8 cellular contexts compared by ENCODE assay signal in the genomic region with DNA sequence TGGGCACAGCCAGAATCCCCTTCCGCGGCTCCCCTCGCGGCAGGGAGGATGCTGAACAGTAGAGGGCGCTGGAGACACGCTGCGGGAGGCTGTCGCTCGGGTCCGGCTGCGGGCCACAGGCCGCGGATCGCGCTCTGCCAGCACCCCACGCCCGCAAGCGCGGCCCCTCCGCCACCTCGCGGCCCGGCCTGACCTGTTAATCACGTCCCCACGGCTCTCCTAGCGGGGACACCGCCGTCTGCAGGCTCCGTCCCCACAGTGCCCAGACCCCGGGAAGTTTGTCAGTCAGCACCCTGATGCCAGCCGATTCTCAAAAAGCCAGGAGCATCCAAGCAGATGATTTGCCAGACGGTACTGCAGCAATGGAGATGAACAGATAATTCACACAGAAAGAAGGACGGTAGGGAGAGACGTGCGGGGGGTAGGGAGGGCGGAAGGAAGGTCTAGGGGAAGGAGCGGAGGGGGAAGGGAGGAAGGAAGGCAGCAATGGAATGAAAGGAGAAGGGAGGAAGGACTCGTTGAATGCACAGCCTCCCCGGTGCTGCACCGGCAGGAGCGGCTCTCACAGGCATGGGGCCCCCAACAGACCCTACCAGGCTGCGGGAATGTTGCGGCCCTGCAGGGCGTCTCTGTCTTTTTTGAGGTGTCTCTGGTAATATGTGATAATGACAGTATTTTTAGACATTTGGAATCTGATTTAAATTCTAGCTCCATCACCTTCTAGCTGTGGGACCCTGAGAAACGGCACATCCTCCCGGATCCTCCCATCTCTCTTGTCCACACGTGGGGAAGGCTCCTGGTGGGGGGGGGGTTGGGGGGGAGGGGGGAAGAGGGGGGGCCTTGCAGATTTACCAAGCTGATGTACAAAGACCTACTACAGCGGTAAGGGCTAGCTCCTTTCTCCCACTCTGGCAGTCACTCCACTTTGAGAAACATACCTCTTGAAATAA. TPM values are rescaled to one million over a fixed set of nuclear protein-coding genes. Genes with fewer than 3 reads are reported as not detected.
DNase-seq lines count a peak whose midpoint lies in the region; ATAC-seq and TF ChIP-seq lines count a peak whose summit lies in the region.
"Not testable (repeated sequence)": the region's sequence is repeated elsewhere in the genome, so short reads cannot be mapped to it uniquely, and the experiment has no call there.

No MANE protein-coding gene starts in this region.

- POLR2A ChIA-PET in activated CD4-positive, alpha-beta memory T cell treated with anti-CD3 and anti-CD28 coated beads, Interleukin-2, amount 10 ng/mL, durations not matched to agents 7 days and 5 days (lab: Charles Lee): not testable (repeated sequence)

- H3K27ac Mint-ChIP-seq in activated CD4-positive, alpha-beta memory T cell treated with anti-CD3 and anti-CD28 coated beads, Interleukin-2, amount 10 ng/mL, durations not matched to agents 7 days and 5 days; central memory CD8-positive, alpha-beta T cell (ENCODE audit: low read depth): not testable (repeated sequence)

- not testable (repeated sequence) for TF ChIP-seq POLR2A in GM18505 (IDR thresholded peaks at IDR 0.05; ENCODE audit: borderline replicate concordance, extremely low read depth, insufficient read depth, insufficient read length); ovary (IDR thresholded peaks at IDR 0.05)

- H3K9me3 ChIP-seq in iPS DF 6.9 (ENCODE audit: control insufficient read depth, insufficient read depth, low read length); ovary; upper lobe of right lung: not testable (repeated sequence)

- no CpG with 5 or more reads among the region's 48 CpGs for WGBS in iPS DF 6.9 (ENCODE audit: insufficient coverage, insufficient read length)
- WGBS in ovary, 3 donors: 0 to 1% (median 0%) methylated on average over 12 to 28 of the region's 48 CpGs

- H3K27me3 ChIP-seq in iPS DF 6.9 (ENCODE audit: control insufficient read depth, insufficient read depth, low read length); ovary; upper lobe of right lung: not testable (repeated sequence)

- H3K9me3 Mint-ChIP-seq in activated CD4-positive, alpha-beta memory T cell treated with anti-CD3 and anti-CD28 coated beads, Interleukin-2, amount 10 ng/mL, durations not matched to agents 7 days and 5 days; central memory CD8-positive, alpha-beta T cell: not testable (repeated sequence)

- H3K4me1 Mint-ChIP-seq in activated CD4-positive, alpha-beta memory T cell treated with anti-CD3 and anti-CD28 coated beads, Interleukin-2, amount 10 ng/mL, durations not matched to agents 7 days and 5 days; central memory CD8-positive, alpha-beta T cell: not testable (repeated sequence)

- ATAC-seq in GM18505 (IDR thresholded peaks at IDR 0.05; ENCODE audit: unreplicated experiment): peak; percentile 81
- ATAC-seq in HG03565 (IDR thresholded peaks at IDR 0.05; ENCODE audit: unreplicated experiment): peak; percentile 55
- ATAC-seq in central memory CD8-positive, alpha-beta T cell (replicated peaks; ENCODE audit: extremely low read depth, poor library complexity, severe bottlenecking): peak; percentile 83
- ATAC-seq in upper lobe of right lung: peak; percentile 97

- intact Hi-C loops in ovary (cut with DNase I); upper lobe of right lung (cut with DNase I): not testable (repeated sequence)

- H3K36me3 ChIP-seq in iPS DF 6.9 (ENCODE audit: control insufficient read depth, insufficient read depth, low read length); ovary; upper lobe of right lung: not testable (repeated sequence)

- CTCF ChIA-PET in activated CD4-positive, alpha-beta memory T cell treated with anti-CD3 and anti-CD28 coated beads, Interleukin-2, amount 10 ng/mL, durations not matched to agents 7 days and 5 days (lab: Charles Lee): not testable (repeated sequence)

- not testable (repeated sequence) for TF ChIP-seq CTCF in ovary (IDR thresholded peaks at IDR 0.05); upper lobe of right lung (IDR thresholded peaks at IDR 0.05)

- not testable (repeated sequence) for H3K36me3 Mint-ChIP-seq in activated CD4-positive, alpha-beta memory T cell treated with anti-CD3 and anti-CD28 coated beads, Interleukin-2, amount 10 ng/mL, durations not matched to agents 7 days and 5 days (ENCODE audit: low read depth); central memory CD8-positive, alpha-beta T cell (ENCODE audit: insufficient read depth)

- DNase-seq in HCEC 1CT (peak; percentile 3), ovary (peak; percentile 13 to 60 (median 41)), upper lobe of right lung (peak; percentile 82)
- peak; percentile 33 for DNase-seq in activated CD4-positive, alpha-beta memory T cell treated with anti-CD3 and anti-CD28 coated beads, Interleukin-2, amount 10 ng/mL, durations not matched to agents 7 days and 5 days
- peak; percentile 21 to 31 for DNase-seq in central memory CD8-positive, alpha-beta T cell (ENCODE audit: low spot score in 2 of 2)
- not testable (repeated sequence) for DNase-seq in iPS DF 6.9 (ENCODE audit: low read depth, low spot score)

- H3K4me3 ChIP-seq in iPS DF 6.9 (ENCODE audit: low read length): peak overlapping the region; percentile 33; the same call in 1 of the 2 replicates
- peak overlapping the region; percentile 28 for H3K4me3 ChIP-seq in ovary
- peak overlapping the region; percentile 34 for H3K4me3 ChIP-seq in upper lobe of right lung

- not testable (repeated sequence) for H3K27ac ChIP-seq in iPS DF 6.9 (ENCODE audit: low read length); ovary; upper lobe of right lung

- not testable (repeated sequence) for TF ChIP-seq EP300 in ovary (IDR thresholded peaks at IDR 0.05)

- H3K27me3 Mint-ChIP-seq in activated CD4-positive, alpha-beta memory T cell treated with anti-CD3 and anti-CD28 coated beads, Interleukin-2, amount 10 ng/mL, durations not matched to agents 7 days and 5 days; central memory CD8-positive, alpha-beta T cell: not testable (repeated sequence)

- H3K4me1 ChIP-seq in iPS DF 6.9 (ENCODE audit: control insufficient read depth, insufficient read depth, low read length); ovary (ENCODE audit: insufficient read depth); upper lobe of right lung: not testable (repeated sequence)

- H3K4me3 Mint-ChIP-seq in activated CD4-positive, alpha-beta memory T cell treated with anti-CD3 and anti-CD28 coated beads, Interleukin-2, amount 10 ng/mL, durations not matched to agents 7 days and 5 days: peak overlapping the region; percentile 16
- peak overlapping the region; percentile 40 for H3K4me3 Mint-ChIP-seq in central memory CD8-positive, alpha-beta T cell

RNA-seq across cellular contexts. Expression of gene SYT15B, which starts 19.5 kb away (rescaled TPM):
- total RNA-seq in activated CD4-positive, alpha-beta memory T cell treated with anti-CD3 and anti-CD28 coated beads, Interleukin-2, amount 10 ng/mL, durations not matched to agents 7 days and 5 days: under 1 TPM in 1 of 2 experiments, not detected in 1; 0.20 TPM
- total RNA-seq in ovary: 1 to 10 TPM in 5 of 7 donors, under 1 TPM in 2; 0.33 to 3.8 (median 1.4) TPM
- polyA plus RNA-seq in ovary: 1 to 10 TPM in 1 of 2 donors, under 1 TPM in 1; 0.55 to 1.3 TPM
- total RNA-seq in upper lobe of right lung: 40.1 TPM
